Comparison of ENCODE assay signal across 26 cellular contexts in genomic region chr2:77640924-77641323, GRCh38.
"Had no signal": no experiment of that assay in that cellular context is flagged by ENCODE, and none has a peak within 500 bp of the region (broad histone marks: within the 10 kb centered on the region; RNA-seq: fewer than 3 reads in every experiment).

No MANE protein-coding gene starts in this region.

- H3K27ac ChIP-seq: epithelial cell of prostate, esophagus squamous epithelium, gastrocnemius medialis, heart right ventricle, left lung, lower lobe of right lung had no signal

- H3K4me1 ChIP-seq: esophagus squamous epithelium, gastrocnemius medialis, heart right ventricle, left lung, lower lobe of right lung had no signal

- DNase-seq: cortex of kidney; effector CD8-positive, alpha-beta T cell; effector memory CD8-positive, alpha-beta T cell; endodermal cell; erythroblast; esophagus squamous epithelium; foreskin fibroblast; foreskin melanocyte; gastrocnemius medialis; glutamatergic neuron; head of caudate nucleus; heart right ventricle; hippocampal formation; left cardiac atrium; left lung; left ventricle myocardium superior; lower lobe of right lung; mesenchymal stem cell; mucosa of descending colon; naive B cell had no signal

- FAIRE-seq: colon, endometrium, islet of Langerhans, keratinocyte had no signal

- ATAC-seq: effector memory CD8-positive, alpha-beta T cell; esophagus mucosa; gastrocnemius medialis; heart right ventricle; left cardiac atrium; left lung; left ventricle myocardium superior; lower lobe of right lung; mucosa of descending colon had no signal

- H3K36me3 ChIP-seq: esophagus squamous epithelium, gastrocnemius medialis, heart right ventricle, left lung, lower lobe of right lung had no signal

- H3K4me3 ChIP-seq: esophagus squamous epithelium, gastrocnemius medialis, heart right ventricle, left lung, lower lobe of right lung, mucosa of descending colon had no signal

- H3K27me3 ChIP-seq: esophagus squamous epithelium, gastrocnemius medialis, heart right ventricle, left lung had no signal

- H3K9me3 ChIP-seq: gastrocnemius medialis had no signal
